15 cellular contexts compared by ENCODE assay signal in the genomic region with DNA sequence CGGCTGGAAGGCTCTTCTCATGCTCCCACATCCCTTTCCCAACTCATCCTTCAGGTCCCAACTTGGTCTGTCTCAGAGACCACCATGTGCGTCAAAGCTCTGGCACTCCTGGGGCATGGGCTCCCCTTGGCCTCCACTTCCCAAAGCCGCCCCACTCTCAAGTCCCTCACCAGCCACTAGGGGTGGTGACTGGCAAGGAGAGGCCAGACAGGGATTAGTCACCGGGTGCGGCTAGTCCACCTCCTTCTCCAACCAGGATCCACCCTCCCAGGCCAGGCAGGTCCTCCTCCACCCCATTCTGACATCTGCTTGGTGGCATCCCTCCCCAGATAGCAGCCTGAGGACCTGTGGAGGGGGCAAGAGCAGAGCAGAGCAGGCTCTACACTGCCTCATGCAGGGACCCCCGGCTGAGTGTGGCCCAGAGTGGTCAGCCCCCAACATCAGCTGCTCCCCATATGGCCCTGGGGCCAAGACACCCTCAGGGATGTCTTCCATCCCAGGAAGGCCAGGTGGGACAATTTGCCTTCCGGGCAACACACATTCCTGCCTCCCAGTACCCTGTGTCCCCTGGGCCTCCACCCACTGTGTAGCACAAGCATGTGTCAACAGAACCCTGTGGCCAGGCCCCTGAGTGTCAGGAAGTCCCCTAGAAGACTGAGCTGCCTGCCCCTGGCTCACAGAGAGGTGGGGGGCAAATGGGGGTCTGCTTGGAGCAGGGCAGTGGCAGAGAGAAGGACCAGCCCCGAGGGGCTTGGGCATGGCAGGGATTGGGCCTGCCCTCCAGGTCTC. TPM values are rescaled to one million over a fixed set of nuclear protein-coding genes. Genes with fewer than 3 reads are reported as not detected.
DNase-seq lines count a peak whose midpoint lies in the region; ATAC-seq, FAIRE-seq and TF ChIP-seq lines count a peak whose summit lies in the region.
"Had no signal": no experiment of that assay in that cellular context is flagged by ENCODE, and none has a peak within 500 bp of the region (broad histone marks: within the 10 kb centered on the region; RNA-seq: fewer than 3 reads in every experiment).

No MANE protein-coding gene starts in this region.

- TF ChIP-seq CTCF in HFFc6 (IDR thresholded peaks at IDR 0.05) (peak; percentile 55), bronchial epithelial cell (IDR thresholded peaks at IDR 0.05; ENCODE audit: insufficient read depth, low read length, severe bottlenecking) (peak; percentile 70), mucosa of descending colon (IDR thresholded peaks at IDR 0.05) (no peak)

- no peak overlapping the region for H3K4me3 ChIP-seq in bronchial epithelial cell (ENCODE audit: low read depth, low read length)
- H3K4me3 ChIP-seq in mucosa of descending colon = no peak overlapping the region
- H3K4me3 ChIP-seq in CD8-positive, alpha-beta memory T cell (ENCODE audit: low read length) = no peak overlapping the region
- H3K4me3 ChIP-seq: SJCRH30 had no signal

- no peak overlapping the region for H3K27ac ChIP-seq in CD8-positive, alpha-beta memory T cell (ENCODE audit: low read depth, low read length)
- H3K27ac ChIP-seq: SJCRH30 had no signal

- ATAC-seq in mucosa of descending colon = peak; percentile 48
- ATAC-seq: left ventricle myocardium superior had no signal

- H3K36me3 ChIP-seq in bronchial epithelial cell (ENCODE audit: control insufficient read depth, insufficient read depth, low read length) (no peaks in the 10 kb centered on the region), mucosa of descending colon (ENCODE audit: low read depth) (no peaks in the 10 kb centered on the region)
- H3K36me3 ChIP-seq in CD8-positive, alpha-beta memory T cell (ENCODE audit: insufficient read depth, low read length) = no peaks in the 10 kb centered on the region
- H3K36me3 ChIP-seq: SJCRH30 had no signal

- POLR2A ChIA-PET in CD8-positive, alpha-beta memory T cell (lab: Charles Lee) = no interaction called here

- peaks cover 2% of the 10 kb centered on the region for H3K27me3 Mint-ChIP-seq in HFFc6 (ENCODE audit: insufficient read depth)
- H3K27me3 Mint-ChIP-seq in CD8-positive, alpha-beta memory T cell = peaks cover 5 to 12% of the 10 kb centered on the region in 2 donors

- intact Hi-C loops in mucosa of descending colon (cut with DNase I, micrococcal nuclease) = no loop called here

- CTCF ChIA-PET in CD8-positive, alpha-beta memory T cell (lab: Charles Lee) = no interaction called here

- H3K27ac Mint-ChIP-seq in HFFc6 = no peak overlapping the region
- peak overlapping the region in 1 of 8 donors; percentile 75 for H3K27ac Mint-ChIP-seq in CD8-positive, alpha-beta memory T cell

- DNase-seq in COLO668 (lab: John Stamatoyannopoulos, UW; ENCODE audit: unreplicated experiment) (peak; percentile 7), HFFc6 (peak; percentile 28), bronchial epithelial cell (ENCODE audit: low read depth) (peak; percentile 67), mucosa of descending colon (no peak), SKM-1 treated with dmso at 0.1 percent for 144 hours (lab: John Stamatoyannopoulos, UW; ENCODE audit: unreplicated experiment) (no peak), NOMO-1 (lab: John Stamatoyannopoulos, UW; ENCODE audit: unreplicated experiment in 2 of 2) (no peak)
- no peak for DNase-seq in CD8-positive, alpha-beta memory T cell
- no peak for DNase-seq in activated CD4-positive, CD25-positive, alpha-beta regulatory T cell (lab: John Stamatoyannopoulos, UW)
- DNase-seq: activated CD8-positive, alpha-beta memory T cell treated with anti-CD3 and anti-CD28 coated beads, Interleukin-2, amount 50 U/mL, for 4 hours; COR-L47; left ventricle myocardium superior; NCI-H1105 treated with DMSO at 0.1 percent for 48 hours; NCI-H774 had no signal

- no peak for FAIRE-seq in bronchial epithelial cell (lab: Jason Lieb, UNC)

- no peak overlapping the region for H3K4me3 Mint-ChIP-seq in HFFc6
- no peak overlapping the region for H3K4me3 Mint-ChIP-seq in CD8-positive, alpha-beta memory T cell

- no peaks in the 10 kb centered on the region for H3K4me1 Mint-ChIP-seq in HFFc6 (ENCODE audit: low read depth)
- peaks cover 0 to 2% (median 0%) of the 10 kb centered on the region in 3 donors for H3K4me1 Mint-ChIP-seq in CD8-positive, alpha-beta memory T cell

- no peaks in the 10 kb centered on the region; the same call in 1 of the 2 replicates for H3K9me3 Mint-ChIP-seq in HFFc6
- no peaks in the 10 kb centered on the region for H3K9me3 Mint-ChIP-seq in CD8-positive, alpha-beta memory T cell

- H3K9me3 ChIP-seq in mucosa of descending colon = no peaks in the 10 kb centered on the region
- no peaks in the 10 kb centered on the region for H3K9me3 ChIP-seq in CD8-positive, alpha-beta memory T cell (ENCODE audit: low read length)
- H3K9me3 ChIP-seq: SJCRH30 had no signal

- H3K4me1 ChIP-seq in mucosa of descending colon (ENCODE audit: low read depth) = no peaks in the 10 kb centered on the region
- no peaks in the 10 kb centered on the region for H3K4me1 ChIP-seq in CD8-positive, alpha-beta memory T cell (ENCODE audit: insufficient read depth, low read length)
- H3K4me1 ChIP-seq: SJCRH30 had no signal

- no peaks in the 10 kb centered on the region for H3K27me3 ChIP-seq in bronchial epithelial cell (ENCODE audit: control insufficient read depth, insufficient read depth, low read length)
- peaks cover 7% of the 10 kb centered on the region for H3K27me3 ChIP-seq in CD8-positive, alpha-beta memory T cell (ENCODE audit: insufficient read depth, low read length, poor library complexity, severe bottlenecking)

- H3K36me3 Mint-ChIP-seq in HFFc6 (ENCODE audit: low read depth) = no peaks in the 10 kb centered on the region
- H3K36me3 Mint-ChIP-seq in CD8-positive, alpha-beta memory T cell = no peaks in the 10 kb centered on the region

RNA-seq across cellular contexts. Expression of a gene that starts 29.2 kb away (rescaled TPM):
- 10 to 100 TPM; 35.4 to 40.0 (median 37.2) TPM for total RNA-seq in HFFc6 (2021; fragmentation: NEBNext Ultra II Directional; extraction: Animal tissue kit (Norgen Biotek cat#: 25700))
- total RNA-seq in bronchial epithelial cell = 24.6 and 27.1 TPM in 2 replicates
- 10 to 100 TPM; 32.0 to 37.2 (median 34.2) TPM for total RNA-seq in mucosa of descending colon
- 10 to 100 TPM; 47.0 to 47.5 TPM for total RNA-seq in CD8-positive, alpha-beta memory T cell
- polyA plus RNA-seq in CD8-positive, alpha-beta memory T cell = 43.1 TPM

RNA-seq across cellular contexts. Expression of a gene that starts 49.0 kb away (rescaled TPM):
- total RNA-seq in HFFc6 (2021; fragmentation: NEBNext Ultra II Directional; extraction: Animal tissue kit (Norgen Biotek cat#: 25700)) = not detected
- total RNA-seq in bronchial epithelial cell = not detected in 2 replicates
- under 1 TPM in 1 of 3 donors, not detected in 2; 0.22 TPM for total RNA-seq in mucosa of descending colon
- total RNA-seq in CD8-positive, alpha-beta memory T cell = not detected
- not detected for polyA plus RNA-seq in CD8-positive, alpha-beta memory T cell
- total RNA-seq: left ventricle myocardium superior had no signal
- polyA plus RNA-seq: neural cell had no signal

Comparison
In these comparisons a context has a peak if more than half of its experiments do, and no peak if none do; other contexts are left out.
1. DNase-seq: peak in COLO668 (single experiment), HFFc6 (single experiment) and bronchial epithelial cell (single experiment); none in mucosa of descending colon (0 of 3), CD8-positive, alpha-beta memory T cell (0 of 5), SKM-1 treated with dmso at 0.1 percent for 144 hours (single experiment), NOMO-1 (0 of 2) and activated CD4-positive, CD25-positive, alpha-beta regulatory T cell (0 of 4).